ENCODE assay signal across 8 cellular contexts in the genomic region with DNA sequence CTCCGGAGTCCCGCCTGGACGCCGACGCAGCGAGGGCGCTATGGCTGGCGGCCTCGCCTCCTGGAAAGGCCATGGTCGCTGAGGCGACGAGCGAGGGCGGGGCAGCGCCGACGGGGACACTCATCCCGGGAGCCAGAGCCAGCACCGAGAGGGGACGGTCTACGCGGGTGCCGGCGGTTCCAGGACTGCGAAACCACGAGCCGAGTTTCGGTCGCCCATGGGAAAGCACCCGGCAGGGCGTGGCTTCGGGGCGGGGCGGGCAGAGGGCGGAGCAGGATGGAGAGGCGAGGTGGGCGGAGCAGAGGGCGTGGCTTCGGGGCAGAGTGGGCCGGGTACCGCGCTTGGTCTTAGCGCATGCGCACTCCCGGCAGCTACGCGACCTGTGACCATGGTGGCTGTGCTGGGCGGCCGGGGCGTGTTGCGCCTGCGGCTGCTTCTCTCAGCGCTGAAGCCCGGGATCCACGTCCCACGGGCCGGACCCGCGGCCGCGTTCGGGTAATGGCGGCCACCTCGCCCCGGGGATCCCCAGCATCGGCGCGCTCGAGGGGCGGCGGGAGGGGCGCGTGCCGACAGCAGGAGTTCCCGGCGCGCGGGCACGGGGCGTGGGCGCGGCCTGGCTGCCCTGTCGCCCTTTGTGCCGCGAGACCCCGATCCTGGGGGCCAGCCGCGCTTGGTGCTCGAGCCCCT. TPM values are rescaled to one million over a fixed set of nuclear protein-coding genes. Genes with fewer than 3 reads are reported as not detected.
A peak's percentile ranks its signal among the peaks of the same experiment; 100 is the strongest.
DNase-seq lines count a peak whose midpoint lies in the region; ATAC-seq and TF ChIP-seq lines count a peak whose summit lies in the region.

TSS of gene BPHL (plus strand) at position 359 of the 687 bp plus-strand sequence. CDS start at position 389, 30 bp downstream.

- H3K9me3 ChIP-seq in left lung: no peaks in the 10 kb centered on the region

- DNase-seq in NCI-H69 (lab: John Stamatoyannopoulos, UW) (peak; percentile 96), left lung (peak; percentile 99 to 100)
- DNase-seq in activated CD4-positive, alpha-beta T cell treated with anti-CD3 and anti-CD28 coated beads, Interleukin-2, amount 50 U/mL, for 24 hours (ENCODE audit: low read depth in 1 of 2, low spot score in 1 of 2): peak; percentile 99
- DNase-seq in stimulated activated CD4-positive, alpha-beta T cell treated with anti-CD3 and anti-CD28 coated beads, Interleukin-2, amount 100 ng/mL, for 4 hours (ENCODE audit: low read depth): peak; percentile 99

- peaks cover 0 to 17% of the 10 kb centered on the region in 2 donors for H3K4me1 ChIP-seq in left lung

- no peak; the same call in 1 of the 2 replicates for TF ChIP-seq CTCF in C4-2B (conservative IDR thresholded peaks at IDR 0.05)
- TF ChIP-seq CTCF in left lung (IDR thresholded peaks at IDR 0.05): no peak

- peak within 1 kb of the TSS; percentile 85 to 92 for H3K4me3 ChIP-seq in left lung

- peak within 1 kb of the TSS; percentile 89 for H3K27ac ChIP-seq in C4-2B
- H3K27ac ChIP-seq in left lung: peak within 1 kb of the TSS; percentile 84 to 90

- no peaks in the 10 kb centered on the region for H3K27me3 ChIP-seq in left lung

- peak within 1 kb of the TSS; percentile 85 for H3K4me3 Mint-ChIP-seq in dendritic cell treated with granulocyte-macrophage colony-stimulating factor and Interleukin-4, amounts not matched to agents 40 ng/mL and 50 ng/mL, for 4 days

- H3K4me1 Mint-ChIP-seq in dendritic cell treated with granulocyte-macrophage colony-stimulating factor and Interleukin-4, amounts not matched to agents 40 ng/mL and 50 ng/mL, for 4 days (ENCODE audit: low read depth): peaks cover 17% of the 10 kb centered on the region

- H3K27me3 Mint-ChIP-seq in dendritic cell treated with granulocyte-macrophage colony-stimulating factor and Interleukin-4, amounts not matched to agents 40 ng/mL and 50 ng/mL, for 4 days: peaks cover 5% of the 10 kb centered on the region

- peaks cover 31% of the 10 kb centered on the region for H3K36me3 Mint-ChIP-seq in dendritic cell treated with granulocyte-macrophage colony-stimulating factor and Interleukin-4, amounts not matched to agents 40 ng/mL and 50 ng/mL, for 4 days (ENCODE audit: low read depth)

- peaks cover 6 to 20% of the 10 kb centered on the region in 2 donors for H3K36me3 ChIP-seq in left lung

- no peaks in the 10 kb centered on the region for H3K9me3 Mint-ChIP-seq in dendritic cell treated with granulocyte-macrophage colony-stimulating factor and Interleukin-4, amounts not matched to agents 40 ng/mL and 50 ng/mL, for 4 days

- ATAC-seq in GM19372 (IDR thresholded peaks at IDR 0.05; ENCODE audit: low read depth, unreplicated experiment) (peak; percentile 84), HG03521 (IDR thresholded peaks at IDR 0.05; ENCODE audit: unreplicated experiment) (peak; percentile 95), left lung (peak; percentile 99)

- intact Hi-C loops in dendritic cell treated with granulocyte-macrophage colony-stimulating factor and Interleukin-4, amounts not matched to agents 40 ng/mL and 50 ng/mL, for 4 days (cut with micrococcal nuclease): loop anchor here (2.0 kb wide), 1 partner anchor 50 kb away; the partner anchor contains the start of gene RIPK1
- intact Hi-C loops in left lung (cut with DNase I): no loop called here

- H3K27ac Mint-ChIP-seq in dendritic cell treated with granulocyte-macrophage colony-stimulating factor and Interleukin-4, amounts not matched to agents 40 ng/mL and 50 ng/mL, for 4 days: peak within 1 kb of the TSS; percentile 94

RNA-seq across cellular contexts. Expression of gene BPHL, which starts in this region (rescaled TPM):
- 10 to 100 TPM; 13.1 to 14.9 TPM for total RNA-seq in left lung

Comparison
In these comparisons a context has a peak if more than half of its experiments do, and no peak if none do; other contexts are left out.
1. Peak in every context shown above with its lines: DNase-seq, ATAC-seq, H3K4me3 ChIP-seq and H3K27ac ChIP-seq.